In the genomic region with DNA sequence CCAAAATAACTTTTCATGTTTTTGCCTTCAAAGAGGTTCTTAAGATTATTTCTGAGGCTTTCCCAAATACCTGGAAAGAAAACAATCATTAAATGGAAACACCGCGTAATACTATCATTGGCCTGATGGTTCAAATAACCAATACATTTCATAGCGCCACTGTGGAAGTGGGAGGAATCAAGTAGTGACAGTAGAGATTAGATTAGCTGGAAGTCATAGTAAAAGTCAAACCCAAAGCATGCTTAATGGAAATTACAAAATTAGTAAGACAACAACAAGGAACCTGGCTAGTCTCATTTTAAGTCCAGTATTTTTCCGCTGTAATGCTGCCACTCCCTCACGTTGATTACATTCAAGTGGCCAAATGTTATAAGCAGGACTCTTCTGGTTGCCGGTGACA, we compare ENCODE assay signal across 8 cellular contexts. TPM values are rescaled to one million over a fixed set of nuclear protein-coding genes. Genes with fewer than 3 reads are reported as not detected.
"Had no signal": no experiment of that assay in that cellular context is flagged by ENCODE, and none has a peak within 500 bp of the region (broad histone marks: within the 10 kb centered on the region; RNA-seq: fewer than 3 reads in every experiment).

No MANE protein-coding gene starts in this region.

- ATAC-seq: HepG2, K562 had no signal

- H3K27ac ChIP-seq: HL-60 had no signal

- H3K4me3 ChIP-seq: K562 had no signal

- DNase-seq: IMR-90, KBM-7, KG1 had no signal

- H3K27ac Mint-ChIP-seq: IgD-negative memory B cell had no signal

- H3K4me1 Mint-ChIP-seq: IgD-negative memory B cell had no signal

- H3K4me3 Mint-ChIP-seq: IgD-negative memory B cell had no signal

- H3K27me3 Mint-ChIP-seq: IgD-negative memory B cell had no signal

RNA-seq across cellular contexts. Expression of a gene that starts 41.5 kb away (rescaled TPM):
- total RNA-seq: HepG2, HT1080, IMR-90, K562 had no signal
- polyA plus RNA-seq: HepG2, IMR-90 had no signal
